ENCODE assay signal across 8 cellular contexts in genomic region chr6:149079911-149080501, GRCh38.
DNase-seq lines count a peak whose midpoint lies in the region; FAIRE-seq and TF ChIP-seq lines count a peak whose summit lies in the region.

No MANE protein-coding gene starts in this region.

- FAIRE-seq in kidney (lab: Jason Lieb, UNC) (no peak), GM12892 (lab: Jason Lieb, UNC) (no peak)

- H3K36me3 Mint-ChIP-seq in dendritic cell treated with granulocyte-macrophage colony-stimulating factor and Interleukin-4, amounts not matched to agents 40 ng/mL and 50 ng/mL, for 4 days (ENCODE audit: low read depth): no peaks in the 10 kb centered on the region

- no peak overlapping the region for H3K9ac ChIP-seq in kidney (ENCODE audit: low read length in 2 of 2)

- intact Hi-C loops in dendritic cell treated with granulocyte-macrophage colony-stimulating factor and Interleukin-4, amounts not matched to agents 40 ng/mL and 50 ng/mL, for 4 days (cut with micrococcal nuclease): loop anchor here (5.0 kb wide), 3 partner anchors 48 to 242 kb away; no protein-coding TSS in a partner anchor
- intact Hi-C loops in kidney (cut with DNase I): loop anchor here (10.0 kb wide), 1 partner anchor 345 kb away; no protein-coding TSS in a partner anchor

- no peak for TF ChIP-seq CTCF in kidney (IDR thresholded peaks at IDR 0.05; ENCODE audit: borderline replicate concordance, extremely low read depth, insufficient read depth)

- no peaks in the 10 kb centered on the region for H3K27me3 Mint-ChIP-seq in dendritic cell treated with granulocyte-macrophage colony-stimulating factor and Interleukin-4, amounts not matched to agents 40 ng/mL and 50 ng/mL, for 4 days

- H3K27ac Mint-ChIP-seq in dendritic cell treated with granulocyte-macrophage colony-stimulating factor and Interleukin-4, amounts not matched to agents 40 ng/mL and 50 ng/mL, for 4 days: peak overlapping the region; percentile 77

- DNase-seq in AG08396 (ENCODE audit: low spot score) (peak; percentile 35), M059J (ENCODE audit: low read depth) (peak; percentile 63), myocyte (ENCODE audit: low read depth) (peak; percentile 69), kidney (no peak), NCI-H748 treated with DMSO at 0.1 percent for 48 hours (lab: John Stamatoyannopoulos, UW) (no peak), NCI-H1417 treated with DMSO at 0.1 percent for 48 hours (lab: John Stamatoyannopoulos, UW) (no peak), GM12892 (ENCODE audit: insufficient read length) (no peak)

- H3K4me3 ChIP-seq in kidney (ENCODE audit: low read length in 2 of 2): no peak overlapping the region

- no peaks in the 10 kb centered on the region for H3K36me3 ChIP-seq in kidney (ENCODE audit: control insufficient read depth in 1 of 2, insufficient read depth in 2 of 2, low read length in 2 of 2)

- TF ChIP-seq POLR2A in GM12892 (IDR thresholded peaks at IDR 0.05; ENCODE audit: low read depth, low read length): no peak

- peak overlapping the region; percentile 20 for H3K4me3 Mint-ChIP-seq in dendritic cell treated with granulocyte-macrophage colony-stimulating factor and Interleukin-4, amounts not matched to agents 40 ng/mL and 50 ng/mL, for 4 days

- no peaks in the 10 kb centered on the region for H3K9me3 Mint-ChIP-seq in dendritic cell treated with granulocyte-macrophage colony-stimulating factor and Interleukin-4, amounts not matched to agents 40 ng/mL and 50 ng/mL, for 4 days

- peaks cover 2 to 3% of the 10 kb centered on the region in 2 donors for H3K4me1 ChIP-seq in kidney (ENCODE audit: control insufficient read depth in 1 of 2, insufficient read depth in 1 of 2, low read depth in 1 of 2, low read length in 2 of 2)

- no peaks in the 10 kb centered on the region for H3K9me3 ChIP-seq in kidney (ENCODE audit: control insufficient read depth in 1 of 2, low read length in 2 of 2)

- H3K27ac ChIP-seq in kidney (ENCODE audit: low read depth in 2 of 2, low read length in 2 of 2): no peak overlapping the region

- H3K4me1 Mint-ChIP-seq in dendritic cell treated with granulocyte-macrophage colony-stimulating factor and Interleukin-4, amounts not matched to agents 40 ng/mL and 50 ng/mL, for 4 days (ENCODE audit: low read depth): peaks cover 40% of the 10 kb centered on the region

Comparison
In these comparisons a context has a peak if more than half of its experiments do, and no peak if none do; other contexts are left out.
1. DNase-seq: peak in AG08396 (single experiment), M059J (single experiment) and myocyte (single experiment); none in kidney (single experiment), NCI-H748 treated with DMSO at 0.1 percent for 48 hours (single experiment), NCI-H1417 treated with DMSO at 0.1 percent for 48 hours (single experiment) and GM12892 (single experiment).